In genomic region chr1:59230622-59231021, GRCh38 we compare ENCODE assay signal across 17 cellular contexts.
"Had no signal": no experiment of that assay in that cellular context is flagged by ENCODE, and none has a peak within 500 bp of the region (broad histone marks: within the 10 kb centered on the region; RNA-seq: fewer than 3 reads in every experiment).

No MANE protein-coding gene starts in this region.

- H3K36me3 Mint-ChIP-seq: activated CD8-positive, alpha-beta memory T cell treated with anti-CD3 and anti-CD28 coated beads, Interleukin-2, amount 10 ng/mL, durations not matched to agents 7 days and 5 days; activated naive CD8-positive, alpha-beta T cell; naive thymus-derived CD4-positive, alpha-beta T cell; stimulated activated memory B cell treated with anti-CD40 and anti-IgM and Interleukin-4, amounts not matched to agents 10 μg/mL and 1 μg/mL and 100 μg/mL, for 72 hours had no signal

- H3K4me3 Mint-ChIP-seq: activated CD8-positive, alpha-beta memory T cell treated with anti-CD3 and anti-CD28 coated beads, Interleukin-2, amount 10 ng/mL, durations not matched to agents 7 days and 5 days; activated naive CD8-positive, alpha-beta T cell; activated T-cell treated with anti-CD3 and anti-CD28 coated beads, Interleukin-2, amount 50 U/mL, for 24 hours; naive thymus-derived CD4-positive, alpha-beta T cell; stimulated activated memory B cell treated with anti-CD40 and anti-IgM and Interleukin-4, amounts not matched to agents 10 μg/mL and 1 μg/mL and 100 μg/mL, for 72 hours had no signal

- H3K4me1 Mint-ChIP-seq: activated CD8-positive, alpha-beta memory T cell treated with anti-CD3 and anti-CD28 coated beads, Interleukin-2, amount 10 ng/mL, durations not matched to agents 7 days and 5 days; stimulated activated memory B cell treated with anti-CD40 and anti-IgM and Interleukin-4, amounts not matched to agents 10 μg/mL and 1 μg/mL and 100 μg/mL, for 72 hours had no signal

- H3K27ac Mint-ChIP-seq: activated CD8-positive, alpha-beta memory T cell treated with anti-CD3 and anti-CD28 coated beads, Interleukin-2, amount 10 ng/mL, durations not matched to agents 7 days and 5 days; activated naive CD8-positive, alpha-beta T cell; activated T-cell treated with anti-CD3 and anti-CD28 coated beads, Interleukin-2, amount 50 U/mL, for 24 hours; naive thymus-derived CD4-positive, alpha-beta T cell; stimulated activated memory B cell treated with anti-CD40 and anti-IgM and Interleukin-4, amounts not matched to agents 10 μg/mL and 1 μg/mL and 100 μg/mL, for 72 hours had no signal

- H3K27me3 Mint-ChIP-seq: activated CD8-positive, alpha-beta memory T cell treated with anti-CD3 and anti-CD28 coated beads, Interleukin-2, amount 10 ng/mL, durations not matched to agents 7 days and 5 days; activated naive CD8-positive, alpha-beta T cell; activated T-cell treated with anti-CD3 and anti-CD28 coated beads, Interleukin-2, amount 50 U/mL, for 24 hours; naive thymus-derived CD4-positive, alpha-beta T cell; stimulated activated memory B cell treated with anti-CD40 and anti-IgM and Interleukin-4, amounts not matched to agents 10 μg/mL and 1 μg/mL and 100 μg/mL, for 72 hours had no signal

- DNase-seq: activated CD4-positive, alpha-beta T cell treated with anti-CD3 and anti-CD28 coated beads for 1 hour; activated CD4-positive, alpha-beta T cell treated with anti-CD3 and anti-CD28 coated beads, Interleukin-2, amount 50 U/mL, for 48 hours; activated CD8-positive, alpha-beta memory T cell treated with anti-CD3 and anti-CD28 coated beads, Interleukin-2, amount 10 ng/mL, durations not matched to agents 7 days and 5 days; activated effector memory CD4-positive, alpha-beta T cell treated with anti-CD3 and anti-CD28 coated beads, Interleukin-2, amount 50 U/mL, for 16 hours; activated T-cell treated with anti-CD3 and anti-CD28 coated beads, Interleukin-2, amount 50 U/mL, for 24 hours; aorta; hippocampal formation; naive thymus-derived CD4-positive, alpha-beta T cell; spleen; stimulated activated CD4-positive, alpha-beta T cell treated with anti-CD3 and anti-CD28 coated beads, Interleukin-1b, Interleukin-23, amount 100 ng/mL, for 48 hours; substantia nigra; transverse colon had no signal

- H3K9me3 Mint-ChIP-seq: activated T-cell treated with anti-CD3 and anti-CD28 coated beads, Interleukin-2, amount 50 U/mL, for 24 hours; stimulated activated memory B cell treated with anti-CD40 and anti-IgM and Interleukin-4, amounts not matched to agents 10 μg/mL and 1 μg/mL and 100 μg/mL, for 72 hours had no signal

- H3K4me3 ChIP-seq: cardiac muscle cell, lung, right atrium auricular region, spleen, transverse colon had no signal

- ATAC-seq: activated CD8-positive, alpha-beta memory T cell treated with anti-CD3 and anti-CD28 coated beads, Interleukin-2, amount 10 ng/mL, durations not matched to agents 7 days and 5 days; naive thymus-derived CD4-positive, alpha-beta T cell; stimulated activated memory B cell treated with anti-CD40 and anti-IgM and Interleukin-4, amounts not matched to agents 10 μg/mL and 1 μg/mL and 100 μg/mL, for 72 hours had no signal
